ENCODE assay signal across 11 cellular contexts in genomic region chr9:91640428-91640827, GRCh38.
"Had no signal": no experiment of that assay in that cellular context is flagged by ENCODE, and none has a peak within 500 bp of the region (broad histone marks: within the 10 kb centered on the region; RNA-seq: fewer than 3 reads in every experiment).

No MANE protein-coding gene starts in this region.

- H3K36me3 ChIP-seq: HAP-1 had no signal

- H3K9ac ChIP-seq: GM23248 had no signal

- H3K4me2 ChIP-seq: GM23338 had no signal

- ATAC-seq: GM23338, HCT116 had no signal

- FAIRE-seq: H1, H54 had no signal

- H2AFZ ChIP-seq: GM23248, GM23338 had no signal

- H3K27ac ChIP-seq: GM23248 had no signal

- H3K9me3 ChIP-seq: HAP-1 had no signal

- H3K4me3 ChIP-seq: GM23248, GM23338, HAP-1 had no signal

- H3K4me1 ChIP-seq: HAP-1 had no signal

- DNase-seq: GM23248, GOT3, H7, H9, HCEC 1CT, HFFc6 had no signal
